In the genomic region with DNA sequence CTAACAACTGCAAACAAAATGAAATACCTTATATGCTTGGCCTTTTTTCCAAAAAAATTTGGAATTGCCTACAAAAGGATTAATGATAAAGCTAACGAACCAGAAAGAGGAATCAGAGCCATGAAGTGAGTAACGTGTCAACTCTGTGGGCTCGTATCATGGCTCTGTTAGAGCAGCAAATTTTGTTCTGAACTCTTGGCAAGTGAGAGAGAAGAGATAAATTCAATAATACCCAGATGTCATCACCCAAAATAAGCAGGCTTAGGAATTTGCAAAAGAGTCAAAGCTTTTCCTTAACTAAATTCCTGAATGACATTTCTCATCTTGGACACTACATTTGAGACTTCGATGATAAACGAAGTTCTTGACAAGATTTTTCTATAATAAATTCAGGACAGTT, we compare ENCODE assay signal across 27 cellular contexts. TPM values are rescaled to one million over a fixed set of nuclear protein-coding genes. Genes with fewer than 3 reads are reported as not detected.
DNase-seq lines count a peak whose midpoint lies in the region; FAIRE-seq and TF ChIP-seq lines count a peak whose summit lies in the region.
"Had no signal": no experiment of that assay in that cellular context is flagged by ENCODE, and none has a peak within 500 bp of the region (broad histone marks: within the 10 kb centered on the region; RNA-seq: fewer than 3 reads in every experiment).

No MANE protein-coding gene starts in this region.

- no peaks in the 10 kb centered on the region for H3K36me3 ChIP-seq in transverse colon
- H3K36me3 ChIP-seq: BE2C, BLaER1 had no signal

- no peak for TF ChIP-seq POLR2A in transverse colon (IDR thresholded peaks at IDR 0.05)

- H3K9me3 ChIP-seq in transverse colon = no peaks in the 10 kb centered on the region
- H3K9me3 ChIP-seq: BE2C, BLaER1 had no signal

- H3K27ac ChIP-seq in transverse colon = no peak overlapping the region
- H3K27ac ChIP-seq: BLaER1 had no signal

- H3K27ac Mint-ChIP-seq in activated CD4-positive, alpha-beta memory T cell treated with anti-CD3 and anti-CD28 coated beads, Interleukin-2, amount 10 ng/mL, durations not matched to agents 7 days and 5 days = no peak overlapping the region
- H3K27ac Mint-ChIP-seq: CD14-positive monocyte; CD4-positive, alpha-beta memory T cell; CD4-positive, CD25-positive, alpha-beta regulatory T cell; CD8-positive, alpha-beta memory T cell had no signal

- H3K4me3 Mint-ChIP-seq in activated CD4-positive, alpha-beta memory T cell treated with anti-CD3 and anti-CD28 coated beads, Interleukin-2, amount 10 ng/mL, durations not matched to agents 7 days and 5 days = no peak overlapping the region
- H3K4me3 Mint-ChIP-seq: CD14-positive monocyte; CD4-positive, alpha-beta memory T cell; CD4-positive, CD25-positive, alpha-beta regulatory T cell; CD8-positive, alpha-beta memory T cell had no signal

- no peaks in the 10 kb centered on the region for H3K36me3 Mint-ChIP-seq in activated CD4-positive, alpha-beta memory T cell treated with anti-CD3 and anti-CD28 coated beads, Interleukin-2, amount 10 ng/mL, durations not matched to agents 7 days and 5 days (ENCODE audit: low read depth)
- H3K36me3 Mint-ChIP-seq: CD14-positive monocyte; CD4-positive, alpha-beta memory T cell; CD4-positive, CD25-positive, alpha-beta regulatory T cell; CD8-positive, alpha-beta memory T cell had no signal

- CTCF ChIA-PET in activated CD4-positive, alpha-beta memory T cell treated with anti-CD3 and anti-CD28 coated beads, Interleukin-2, amount 10 ng/mL, durations not matched to agents 7 days and 5 days (lab: Charles Lee) = no interaction called here

- TF ChIP-seq CTCF in AG10803 (conservative IDR thresholded peaks at IDR 0.05; ENCODE audit: low read length) = no peak
- TF ChIP-seq CTCF in transverse colon (IDR thresholded peaks at IDR 0.05) = no peak

- DNase-seq in AG10803 (ENCODE audit: low read depth) (peak; percentile 51), GM04503 (ENCODE audit: low read depth) (peak; percentile 29), frontal cortex (ENCODE audit: low spot score in 2 of 2) (no peak), transverse colon (no peak)
- DNase-seq in activated CD4-positive, alpha-beta memory T cell treated with anti-CD3 and anti-CD28 coated beads, Interleukin-2, amount 10 ng/mL, durations not matched to agents 7 days and 5 days = no peak
- DNase-seq: 8988T; ACHN; BE2C; C1 segment of cervical spinal cord; CD4-positive, alpha-beta memory T cell; CD4-positive, CD25-positive, alpha-beta regulatory T cell; CD8-positive, alpha-beta memory T cell; COR-L47; DMS 273 treated with DMSO at 0.1 percent for 48 hours; DMS153; DMS53; DMS79; DND-41; EL; GDM1 had no signal

- H3K4me1 Mint-ChIP-seq in activated CD4-positive, alpha-beta memory T cell treated with anti-CD3 and anti-CD28 coated beads, Interleukin-2, amount 10 ng/mL, durations not matched to agents 7 days and 5 days = peaks cover 16% of the 10 kb centered on the region
- H3K4me1 Mint-ChIP-seq: CD14-positive monocyte; CD4-positive, alpha-beta memory T cell; CD8-positive, alpha-beta memory T cell had no signal

- WGBS in transverse colon (ENCODE audit: low coverage in 1 of 2), 2 donors = 84 to 90% methylated on average over 5 of the region's 5 CpGs

- intact Hi-C loops in transverse colon (cut with DNase I; ENCODE audit: low total_unique reads) = no loop called here

- POLR2A ChIA-PET in activated CD4-positive, alpha-beta memory T cell treated with anti-CD3 and anti-CD28 coated beads, Interleukin-2, amount 10 ng/mL, durations not matched to agents 7 days and 5 days (lab: Charles Lee) = no interaction called here

- H3K9me3 Mint-ChIP-seq in activated CD4-positive, alpha-beta memory T cell treated with anti-CD3 and anti-CD28 coated beads, Interleukin-2, amount 10 ng/mL, durations not matched to agents 7 days and 5 days = no peaks in the 10 kb centered on the region
- H3K9me3 Mint-ChIP-seq: CD4-positive, alpha-beta memory T cell had no signal

- H3K4me3 ChIP-seq in AG10803 (ENCODE audit: low read length) = no peak overlapping the region
- H3K4me3 ChIP-seq in transverse colon = no peak overlapping the region
- H3K4me3 ChIP-seq: BLaER1, GM12878 had no signal

- no peak for TF ChIP-seq EP300 in transverse colon (IDR thresholded peaks at IDR 0.05; ENCODE audit: low read depth)

- in situ Hi-C loops in transverse colon (cut with MboI; ENCODE audit: low pct_ligation_motif_present in 1 of 4, low pct_unique_long_range_greater_than_20kb in 1 of 4, low sequenced_read_pairs in 3 of 4) = no loop called here

- no peaks in the 10 kb centered on the region for H3K27me3 ChIP-seq in transverse colon
- H3K27me3 ChIP-seq: BE2C, BLaER1 had no signal

- no peak for FAIRE-seq in frontal cortex (lab: Jason Lieb, UNC)
- FAIRE-seq: A204.1, GM12878, GM12892, GM18507 had no signal

- H3K4me1 ChIP-seq in transverse colon = no peaks in the 10 kb centered on the region
- H3K4me1 ChIP-seq: BE2C, BLaER1 had no signal

- peaks cover 7% of the 10 kb centered on the region for H3K27me3 Mint-ChIP-seq in activated CD4-positive, alpha-beta memory T cell treated with anti-CD3 and anti-CD28 coated beads, Interleukin-2, amount 10 ng/mL, durations not matched to agents 7 days and 5 days
- H3K27me3 Mint-ChIP-seq: CD4-positive, CD25-positive, alpha-beta regulatory T cell had no signal

RNA-seq across cellular contexts. Expression of a gene that starts 4.4 kb away (rescaled TPM):
- total RNA-seq in frontal cortex = not detected
- total RNA-seq in activated CD4-positive, alpha-beta memory T cell treated with anti-CD3 and anti-CD28 coated beads, Interleukin-2, amount 10 ng/mL, durations not matched to agents 7 days and 5 days = under 1 TPM in 1 of 2 experiments, not detected in 1; 0.30 TPM
- under 1 TPM in 1 of 4 donors, not detected in 3; 0.27 TPM for total RNA-seq in transverse colon
- total RNA-seq: CD4-positive, alpha-beta memory T cell; CD4-positive, CD25-positive, alpha-beta regulatory T cell; CD8-positive, alpha-beta memory T cell; G401 had no signal

RNA-seq across cellular contexts. Expression of a gene that starts 23.6 kb away (rescaled TPM):
- total RNA-seq in frontal cortex (118 TPM), transverse colon (100 to 1,000 TPM; 110 to 322 (median 213) TPM)
- total RNA-seq in activated CD4-positive, alpha-beta memory T cell treated with anti-CD3 and anti-CD28 coated beads, Interleukin-2, amount 10 ng/mL, durations not matched to agents 7 days and 5 days = 100 to 1,000 TPM; 132 to 142 TPM

Comparison
In these comparisons a context has a peak if more than half of its experiments do, and no peak if none do; other contexts are left out.
1. DNase-seq: peak in AG10803 (single experiment) and GM04503 (single experiment); none in frontal cortex (0 of 2), activated CD4-positive, alpha-beta memory T cell treated with anti-CD3 and anti-CD28 coated beads, Interleukin-2, amount 10 ng/mL, durations not matched to agents 7 days and 5 days (single experiment) and transverse colon (single experiment).